ENCODE assay signal across 2 cellular contexts in genomic region chr19:4847190-4847973, GRCh38.
A peak's percentile ranks its signal among the peaks of the same experiment; 100 is the strongest.
TF ChIP-seq lines count a peak whose summit lies in the region.

No MANE protein-coding gene starts in this region.

TF ChIP-seq in IMR-90, 13 proteins besides CTCF, POLR2A, EP300 and RAD21:
- no peak for TF ChIP-seq CEBPB (IDR thresholded peaks at IDR 0.05; ENCODE audit: low read depth, low read length)
- TF ChIP-seq RFX5 (IDR thresholded peaks at IDR 0.05; ENCODE audit: low read depth, low read length): no peak
- TF ChIP-seq MAFK (IDR thresholded peaks at IDR 0.05; ENCODE audit: low read depth, low read length): no peak
- TF ChIP-seq CHD1 (IDR thresholded peaks at IDR 0.05; ENCODE audit: low read depth, low read length): no peak
- TF ChIP-seq SMC3 (IDR thresholded peaks at IDR 0.05; ENCODE audit: low read depth, low read length): no peak
- TF ChIP-seq RCOR1 (IDR thresholded peaks at IDR 0.05; ENCODE audit: insufficient replicate concordance, low read length): no peak
- TF ChIP-seq MXI1 (IDR thresholded peaks at IDR 0.05; ENCODE audit: borderline replicate concordance, low read depth, low read length): no peak
- TF ChIP-seq USF2 (IDR thresholded peaks at IDR 0.05; ENCODE audit: low read depth, low read length): no peak
- TF ChIP-seq, protein P1, sequence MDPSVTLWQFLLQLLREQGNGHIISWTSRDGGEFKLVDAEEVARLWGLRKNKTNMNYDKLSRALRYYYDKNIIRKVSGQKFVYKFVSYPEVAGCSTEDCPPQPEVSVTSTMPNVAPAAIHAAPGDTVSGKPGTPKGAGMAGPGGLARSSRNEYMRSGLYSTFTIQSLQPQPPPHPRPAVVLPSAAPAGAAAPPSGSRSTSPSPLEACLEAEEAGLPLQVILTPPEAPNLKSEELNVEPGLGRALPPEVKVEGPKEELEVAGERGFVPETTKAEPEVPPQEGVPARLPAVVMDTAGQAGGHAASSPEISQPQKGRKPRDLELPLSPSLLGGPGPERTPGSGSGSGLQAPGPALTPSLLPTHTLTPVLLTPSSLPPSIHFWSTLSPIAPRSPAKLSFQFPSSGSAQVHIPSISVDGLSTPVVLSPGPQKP (IDR thresholded peaks at IDR 0.05; ENCODE audit: borderline replicate concordance, low read depth, low read length): no peak
- no peak for TF ChIP-seq FOS (IDR thresholded peaks at IDR 0.05; ENCODE audit: low read depth, low read length)
- TF ChIP-seq MAZ (IDR thresholded peaks at IDR 0.05; ENCODE audit: borderline replicate concordance, low read depth, low read length): no peak
- no peak for TF ChIP-seq NFE2L2 (IDR thresholded peaks at IDR 0.05; ENCODE audit: low read depth, low read length)
- no peak for TF ChIP-seq BHLHE40 (IDR thresholded peaks at IDR 0.05; ENCODE audit: low read depth, low read length)

TF ChIP-seq in WTC11, 78 proteins besides CTCF, POLR2A, EP300 and RAD21:
- TF ChIP-seq ZNF121 (CRISPR knock-in tag; IDR thresholded peaks at IDR 0.05): 0 out of 2 replicates have a peak, but pooled peaks have one; percentile 40
- no peak for TF ChIP-seq ZNF396 (CRISPR knock-in tag; IDR thresholded peaks at IDR 0.05; ENCODE audit: borderline replicate concordance)
